12 cellular contexts compared by ENCODE assay signal in the genomic region with DNA sequence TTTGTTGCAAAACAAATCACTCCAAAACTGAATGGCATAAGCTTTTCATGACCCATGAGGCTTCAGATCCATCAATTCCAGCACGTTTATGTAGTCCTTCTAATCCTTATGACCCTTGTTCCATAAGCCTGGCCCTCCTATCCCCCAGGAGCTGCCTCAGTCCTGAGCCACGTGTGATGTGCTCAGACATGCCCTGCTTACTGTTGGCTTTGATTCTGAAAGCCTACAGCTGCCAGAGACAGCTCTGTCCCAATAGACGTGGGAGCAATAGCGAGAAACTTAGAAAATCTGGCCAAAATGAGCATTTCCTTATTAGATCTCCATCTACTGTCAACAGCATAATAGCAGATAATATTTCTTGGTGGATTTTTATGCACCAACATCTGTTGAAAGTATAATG. TPM values are rescaled to one million over a fixed set of nuclear protein-coding genes. Genes with fewer than 3 reads are reported as not detected.
DNase-seq lines count a peak whose midpoint lies in the region; ATAC-seq and TF ChIP-seq lines count a peak whose summit lies in the region.
"Had no signal": no experiment of that assay in that cellular context is flagged by ENCODE, and none has a peak within 500 bp of the region (broad histone marks: within the 10 kb centered on the region; RNA-seq: fewer than 3 reads in every experiment).

No MANE protein-coding gene starts in this region.

- H3K9me3 ChIP-seq in right cardiac atrium (ENCODE audit: control insufficient read depth, low read length): no peaks in the 10 kb centered on the region

- no peak for TF ChIP-seq CTCF in cardiac fibroblast (IDR thresholded peaks at IDR 0.05; ENCODE audit: low read depth, low read length)

- no peak overlapping the region for H3K27ac ChIP-seq in right cardiac atrium (ENCODE audit: low read length)

- DNase-seq in NCI-H446 treated with DMSO at 0.1 percent for 48 hours (lab: John Stamatoyannopoulos, UW) (peak; percentile 34), cardiac fibroblast (ENCODE audit: low read depth in 2 of 2) (peak; percentile 13 to 68), right cardiac atrium (peak in 2 of 3 donors; percentile 23 to 42), sciatic nerve (ENCODE audit: low spot score) (no peak), amniotic stem cell (lab: John Stamatoyannopoulos, UW) (no peak), HPDE6-E6E7 (ENCODE audit: extremely low spot score) (no peak)
- DNase-seq in activated CD8-positive, alpha-beta memory T cell treated with anti-CD3 and anti-CD28 coated beads, Interleukin-2, amount 50 U/mL, for 4 hours: no peak
- DNase-seq: NCI-H2029 treated with DMSO at 0.1 percent for 48 hours; NCI-H774; stimulated activated CD4-positive, alpha-beta T cell treated with anti-CD3 and anti-CD28 coated beads, Interleukin-1b, Interleukin-23, amount 100 ng/mL, for 48 hours had no signal

- no peaks in the 10 kb centered on the region for H3K27me3 ChIP-seq in right cardiac atrium (ENCODE audit: control insufficient read depth, insufficient read depth)

- peak; percentile 47 to 51 for ATAC-seq in right cardiac atrium
- ATAC-seq in sciatic nerve: peak; percentile 91
- no peak for ATAC-seq in GM21390 (IDR thresholded peaks at IDR 0.05; ENCODE audit: unreplicated experiment)
- ATAC-seq: GM12878 had no signal

- intact Hi-C loops in right cardiac atrium (cut with DNase I) (no loop called here), sciatic nerve (cut with DNase I) (no loop called here)

- peaks cover 2% of the 10 kb centered on the region for H3K4me1 ChIP-seq in right cardiac atrium (ENCODE audit: control insufficient read depth, insufficient read depth, low read length)

- 39% methylated on average over 4 of the region's 4 CpGs for WGBS in right cardiac atrium

- H3K4me3 ChIP-seq in cardiac fibroblast (replicated peaks in 1 of 2; ENCODE audit: low read depth in 2 of 2, low read length in 2 of 2) (no peak overlapping the region), right cardiac atrium (ENCODE audit: low read length) (no peak overlapping the region)
- H3K4me3 ChIP-seq: GM12878 had no signal

RNA-seq across cellular contexts. Expression of gene DUSP6, which starts 33.2 kb away (rescaled TPM):
- total RNA-seq in right cardiac atrium (10 to 100 TPM; 18.6 to 27.8 (median 24.1) TPM), sciatic nerve (93.3 TPM)
- polyA plus RNA-seq in right cardiac atrium: 18.5 TPM

Comparison
In these comparisons a context has a peak if more than half of its experiments do, and no peak if none do; other contexts are left out.
1. DNase-seq: peak in NCI-H446 treated with DMSO at 0.1 percent for 48 hours (single experiment), cardiac fibroblast (2 of 2) and right cardiac atrium (2 of 3); none in sciatic nerve (single experiment), activated CD8-positive, alpha-beta memory T cell treated with anti-CD3 and anti-CD28 coated beads, Interleukin-2, amount 50 U/mL, for 4 hours (single experiment), amniotic stem cell (single experiment) and HPDE6-E6E7 (single experiment).